Comparison of ENCODE assay signal across 13 cellular contexts in genomic region chr4:13615162-13615561, GRCh38. TPM values are rescaled to one million over a fixed set of nuclear protein-coding genes. Genes with fewer than 3 reads are reported as not detected.
DNase-seq lines count a peak whose midpoint lies in the region; ATAC-seq and TF ChIP-seq lines count a peak whose summit lies in the region.
"Had no signal": no experiment of that assay in that cellular context is flagged by ENCODE, and none has a peak within 500 bp of the region (broad histone marks: within the 10 kb centered on the region; RNA-seq: fewer than 3 reads in every experiment).

No MANE protein-coding gene starts in this region.

- H3K36me3 Mint-ChIP-seq in endodermal cell (ENCODE audit: low read depth) = peaks cover 55% of the 10 kb centered on the region

- no peak overlapping the region for H3K27ac ChIP-seq in endodermal cell (ENCODE audit: low read depth, low read length)
- H3K27ac ChIP-seq: epithelial cell of prostate, Peyer's patch had no signal

- H3K9me3 Mint-ChIP-seq in endodermal cell = no peaks in the 10 kb centered on the region
- H3K9me3 Mint-ChIP-seq: activated T-cell treated with anti-CD3 and anti-CD28 coated beads, Interleukin-2, amount 50 U/mL, for 4 hours had no signal

- no peaks in the 10 kb centered on the region for H3K9me3 ChIP-seq in endodermal cell (ENCODE audit: control insufficient read depth, low read length)
- H3K9me3 ChIP-seq: Peyer's patch had no signal

- DNase-seq in germinal center (ENCODE audit: low spot score) = peak; percentile 35
- DNase-seq in NCI-H2029 treated with DMSO at 0.1 percent for 48 hours (lab: John Stamatoyannopoulos, UW) = no peak
- DNase-seq in HT-29 (ENCODE audit: low spot score) = no peak
- DNase-seq in NCI-H2227 treated with DMSO at 0.1 percent for 48 hours (lab: John Stamatoyannopoulos, UW) = no peak
- DNase-seq in endodermal cell = no peak
- DNase-seq: activated T-cell treated with anti-CD3 and anti-CD28 coated beads, Interleukin-2, amount 50 U/mL, for 4 hours; mesenchymal stem cell; stimulated activated CD4-positive, alpha-beta T cell treated with anti-CD3 and anti-CD28 coated beads, Interleukin-1b, Interleukin-23, amount 100 ng/mL, for 48 hours had no signal

- no peak overlapping the region for H3K4me3 Mint-ChIP-seq in endodermal cell
- H3K4me3 Mint-ChIP-seq: activated T-cell treated with anti-CD3 and anti-CD28 coated beads, Interleukin-2, amount 50 U/mL, for 4 hours had no signal

- H3K27me3 ChIP-seq in endodermal cell (ENCODE audit: control insufficient read depth, insufficient read depth, low read length, poor library complexity, severe bottlenecking) = no peaks in the 10 kb centered on the region
- H3K27me3 ChIP-seq: Peyer's patch had no signal

- TF ChIP-seq CTCF in endodermal cell (conservative IDR thresholded peaks at IDR 0.05) = no peak

- no peak overlapping the region for H3K4me3 ChIP-seq in endodermal cell (ENCODE audit: low read length)
- H3K4me3 ChIP-seq: Peyer's patch had no signal

- peaks cover 3% of the 10 kb centered on the region for H3K4me1 Mint-ChIP-seq in endodermal cell

- no peaks in the 10 kb centered on the region for H3K27me3 Mint-ChIP-seq in endodermal cell (ENCODE audit: insufficient read depth)

- peaks cover 80% of the 10 kb centered on the region for H3K36me3 ChIP-seq in endodermal cell (ENCODE audit: control insufficient read depth, insufficient read depth, low read length)

- no peak overlapping the region for H3K27ac Mint-ChIP-seq in endodermal cell

- no peak overlapping the region for H3K9ac ChIP-seq in endodermal cell (ENCODE audit: extremely low read depth, low read length, poor library complexity, severe bottlenecking)

- WGBS in endodermal cell (ENCODE audit: insufficient coverage in 1 of 2, insufficient read length in 1 of 2), 2 experiments = 99% methylated on average over 3 of the region's 3 CpGs; no CpG with 5 or more reads in 1 of the 2 experiments

- H3K4me1 ChIP-seq in endodermal cell (ENCODE audit: control insufficient read depth, insufficient read depth, low read length) = no peaks in the 10 kb centered on the region
- H3K4me1 ChIP-seq: Peyer's patch had no signal

- peak; percentile 69 for ATAC-seq in GM18511 (IDR thresholded peaks at IDR 0.05; ENCODE audit: unreplicated experiment)
- ATAC-seq in GM21723 (IDR thresholded peaks at IDR 0.05; ENCODE audit: unreplicated experiment) = peak; percentile 61
- ATAC-seq in HG03565 (IDR thresholded peaks at IDR 0.05; ENCODE audit: unreplicated experiment) = peak; percentile 59
- ATAC-seq: activated T-cell treated with anti-CD3 and anti-CD28 coated beads, Interleukin-2, amount 50 U/mL, for 4 hours had no signal

RNA-seq across cellular contexts. Expression of gene BOD1L1, which starts 12.4 kb away (rescaled TPM):
- total RNA-seq in HT-29 (2014; rRNA removed; shearing (Covaris generic)) = 9.9 and 13.0 TPM in 2 replicates
- 10 to 100 TPM; 42.5 to 46.3 TPM for total RNA-seq in endodermal cell
- 28.5 TPM for polyA plus RNA-seq in endodermal cell (2013, experiment 1 of 2)
- polyA plus RNA-seq in endodermal cell (2013, experiment 2 of 2) = 32.0 TPM
